ENCODE assay signal across 18 cellular contexts in the genomic region with DNA sequence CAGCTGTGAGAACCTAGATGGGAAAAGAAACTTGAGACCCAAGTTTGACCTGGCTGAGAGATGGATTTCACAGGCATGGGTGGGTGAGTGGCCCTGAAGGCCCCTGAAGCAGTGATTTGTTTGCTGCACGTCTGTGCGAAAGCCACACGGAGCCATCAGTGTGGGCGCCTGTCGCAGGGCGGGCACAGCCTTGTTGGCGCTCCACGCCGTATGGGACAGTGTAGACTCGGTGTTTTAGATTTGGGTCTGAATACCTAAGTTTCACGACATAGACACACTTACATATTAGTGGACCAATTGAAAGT.
"Had no signal": no experiment of that assay in that cellular context is flagged by ENCODE, and none has a peak within 500 bp of the region (broad histone marks: within the 10 kb centered on the region; RNA-seq: fewer than 3 reads in every experiment).

No MANE protein-coding gene starts in this region.

- H3K4me3 ChIP-seq: stomach, testis, upper lobe of left lung had no signal

- H3K4me3 Mint-ChIP-seq: activated CD8-positive, alpha-beta T cell treated with anti-CD3 and anti-CD28 coated beads for 36 hours; naive thymus-derived CD8-positive, alpha-beta T cell; WTC11 had no signal

- H3K27me3 ChIP-seq: stomach, testis, upper lobe of left lung had no signal

- H3K9me3 Mint-ChIP-seq: activated CD8-positive, alpha-beta T cell treated with anti-CD3 and anti-CD28 coated beads for 36 hours; activated naive CD4-positive, alpha-beta T cell treated with anti-CD3 and anti-CD28 coated beads, Interleukin-2, amount 50 U/mL, for 72 hours; naive thymus-derived CD8-positive, alpha-beta T cell; WTC11 had no signal

- H3K9me3 ChIP-seq: stomach, testis, upper lobe of left lung had no signal

- H3K27me3 Mint-ChIP-seq: activated CD8-positive, alpha-beta T cell treated with anti-CD3 and anti-CD28 coated beads for 36 hours; naive thymus-derived CD8-positive, alpha-beta T cell had no signal

- H3K4me1 ChIP-seq: testis had no signal

- FAIRE-seq: TTC549 had no signal

- ATAC-seq: activated CD8-positive, alpha-beta T cell treated with anti-CD3 and anti-CD28 coated beads for 36 hours; activated naive CD4-positive, alpha-beta T cell treated with anti-CD3 and anti-CD28 coated beads, Interleukin-2, amount 50 U/mL, for 72 hours; left colon; naive thymus-derived CD8-positive, alpha-beta T cell; WTC11 had no signal

- DNase-seq: activated CD4-positive, alpha-beta T cell treated with anti-CD3 and anti-CD28 coated beads for 4 hours; activated CD8-positive, alpha-beta T cell treated with anti-CD3 and anti-CD28 coated beads for 36 hours; activated gamma-delta T cell; activated T-cell treated with anti-CD3 and anti-CD28 coated beads, Interleukin-2, amount 50 U/mL, for 48 hours; central memory CD4-positive, alpha-beta T cell; cortex of kidney; effector CD4-positive, alpha-beta T cell; foreskin melanocyte; left colon; stimulated activated CD4-positive, alpha-beta T cell treated with anti-CD3 and anti-CD28 coated beads, Interleukin-1b, Interleukin-23, amount 100 ng/mL, for 48 hours; stomach; T-helper 2 cell; testis had no signal

- H3K27ac Mint-ChIP-seq: activated CD8-positive, alpha-beta T cell treated with anti-CD3 and anti-CD28 coated beads for 36 hours; naive thymus-derived CD8-positive, alpha-beta T cell; WTC11 had no signal

- H3K4me1 Mint-ChIP-seq: WTC11 had no signal

- H3K27ac ChIP-seq: stomach, testis, upper lobe of left lung had no signal
